Comparison of ENCODE assay signal across 8 cellular contexts in the genomic region with DNA sequence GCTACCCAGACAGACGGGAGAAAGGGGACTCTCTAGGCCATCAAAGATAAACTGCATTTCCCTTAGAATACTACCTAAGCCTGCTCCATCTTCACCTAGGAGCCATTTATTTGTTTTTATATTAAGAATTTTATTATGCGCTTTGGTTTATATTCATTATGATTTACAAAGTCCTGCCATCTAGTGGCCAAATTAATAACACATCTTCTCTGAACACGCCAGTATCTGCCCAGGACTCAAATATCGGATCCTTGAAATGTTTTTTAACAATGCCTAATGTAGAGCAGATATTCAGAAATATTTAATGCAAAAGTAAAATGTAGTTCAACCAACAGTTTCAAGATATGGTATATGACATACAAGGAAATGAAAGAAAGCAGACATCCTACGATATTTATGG. TPM values are rescaled to one million over a fixed set of nuclear protein-coding genes. Genes with fewer than 3 reads are reported as not detected.
DNase-seq lines count a peak whose midpoint lies in the region; ATAC-seq, FAIRE-seq and TF ChIP-seq lines count a peak whose summit lies in the region.

No MANE protein-coding gene starts in this region.

- peak; percentile 83 for FAIRE-seq in RCC 7860 (lab: Jason Lieb, UNC)

- no peaks in the 10 kb centered on the region for H3K36me3 Mint-ChIP-seq in type B pancreatic cell

- TF ChIP-seq CTCF in foreskin fibroblast (IDR thresholded peaks at IDR 0.05; ENCODE audit: low read depth, low read length) (peak; percentile 18), type B pancreatic cell (conservative IDR thresholded peaks at IDR 0.05) (peak; percentile 79)

- H3K4me3 ChIP-seq in foreskin fibroblast (ENCODE audit: low read depth in 1 of 2, low read length in 2 of 2), result no peak overlapping the region

- ATAC-seq in GM21717 (IDR thresholded peaks at IDR 0.05; ENCODE audit: unreplicated experiment) (peak; percentile 48), HG02973 (IDR thresholded peaks at IDR 0.05; ENCODE audit: unreplicated experiment) (no peak)

- no peak overlapping the region for H3K4me3 Mint-ChIP-seq in type B pancreatic cell

- DNase-seq in AML-193 (lab: John Stamatoyannopoulos, UW) (peak; percentile 0 to 2), RCC 7860 (ENCODE audit: low spot score) (no peak), foreskin fibroblast (peak in 1 of 2 donors; percentile 55), type B pancreatic cell (ENCODE audit: extremely low spot score, unreplicated experiment) (no peak), activated gamma-delta T cell treated with Interleukin-2 at 50 U/mL for 16 hours (no peak)
- no peak for DNase-seq in stimulated activated CD4-positive, alpha-beta T cell treated with anti-CD3 and anti-CD28 coated beads, Interleukin-4, amount 100 ng/mL, for 4 hours

- no peaks in the 10 kb centered on the region for H3K4me1 Mint-ChIP-seq in type B pancreatic cell (ENCODE audit: unreplicated experiment)

- H3K9me3 Mint-ChIP-seq in type B pancreatic cell, result no peaks in the 10 kb centered on the region

- H3K27ac Mint-ChIP-seq in type B pancreatic cell, result no peak overlapping the region

- peaks cover 20% of the 10 kb centered on the region for H3K27me3 Mint-ChIP-seq in type B pancreatic cell

RNA-seq across cellular contexts. Expression of gene PRPS2, which starts 20.8 kb away (rescaled TPM):
- total RNA-seq in type B pancreatic cell (ENCODE audit: low replicate concordance), result 44.0 and 51.7 TPM in 2 replicates

Comparison
In these comparisons a context has a peak if more than half of its experiments do, and no peak if none do; other contexts are left out.
1. DNase-seq: peak in AML-193 (2 of 2); none in RCC 7860 (single experiment), type B pancreatic cell (single experiment), activated gamma-delta T cell treated with Interleukin-2 at 50 U/mL for 16 hours (single experiment) and stimulated activated CD4-positive, alpha-beta T cell treated with anti-CD3 and anti-CD28 coated beads, Interleukin-4, amount 100 ng/mL, for 4 hours (0 of 2).